In genomic region chr22:41047741-41048140, GRCh38 we compare ENCODE assay signal across 1 cellular context.
TF ChIP-seq lines count a peak whose summit lies in the region.

No MANE protein-coding gene starts in this region.

TF ChIP-seq in WTC11, 78 proteins besides CTCF, POLR2A, EP300 and RAD21:
- no peak for TF ChIP-seq ZNF317 (CRISPR knock-in tag; IDR thresholded peaks at IDR 0.05; ENCODE audit: borderline replicate concordance, low read depth)
- TF ChIP-seq ETV6 (CRISPR knock-in tag; IDR thresholded peaks at IDR 0.05) = no peak
